Comparison of ENCODE assay signal across 1 cellular context in genomic region chr17:9233761-9234160, GRCh38.
TF ChIP-seq lines count a peak whose summit lies in the region.

No MANE protein-coding gene starts in this region.

TF ChIP-seq in HepG2, 621 proteins besides CTCF, POLR2A, EP300 and RAD21 (continued from another document):
- no peak for TF ChIP-seq SNAI1 (CRISPR knock-in tag; IDR thresholded peaks at IDR 0.05; ENCODE audit: borderline replicate concordance)
- TF ChIP-seq ARNT2 (CRISPR knock-in tag; IDR thresholded peaks at IDR 0.05; ENCODE audit: low read depth) = no peak
- TF ChIP-seq TAF1 (CRISPR knock-in tag; IDR thresholded peaks at IDR 0.05) = no peak
- TF ChIP-seq ZNF891 (CRISPR knock-in tag; IDR thresholded peaks at IDR 0.05) = no peak
- no peak for TF ChIP-seq ZNF232 (CRISPR knock-in tag; IDR thresholded peaks at IDR 0.05; ENCODE audit: borderline replicate concordance)
- no peak for TF ChIP-seq ZNF687 (CRISPR knock-in tag; IDR thresholded peaks at IDR 0.05)
- no peak for TF ChIP-seq ZFX (CRISPR knock-in tag; IDR thresholded peaks at IDR 0.05; ENCODE audit: low read depth)
- TF ChIP-seq FOXA1 (IDR thresholded peaks at IDR 0.05) = no peak
- TF ChIP-seq FOXA1 (CRISPR knock-in tag; IDR thresholded peaks at IDR 0.05) = no peak
- TF ChIP-seq, protein P1, sequence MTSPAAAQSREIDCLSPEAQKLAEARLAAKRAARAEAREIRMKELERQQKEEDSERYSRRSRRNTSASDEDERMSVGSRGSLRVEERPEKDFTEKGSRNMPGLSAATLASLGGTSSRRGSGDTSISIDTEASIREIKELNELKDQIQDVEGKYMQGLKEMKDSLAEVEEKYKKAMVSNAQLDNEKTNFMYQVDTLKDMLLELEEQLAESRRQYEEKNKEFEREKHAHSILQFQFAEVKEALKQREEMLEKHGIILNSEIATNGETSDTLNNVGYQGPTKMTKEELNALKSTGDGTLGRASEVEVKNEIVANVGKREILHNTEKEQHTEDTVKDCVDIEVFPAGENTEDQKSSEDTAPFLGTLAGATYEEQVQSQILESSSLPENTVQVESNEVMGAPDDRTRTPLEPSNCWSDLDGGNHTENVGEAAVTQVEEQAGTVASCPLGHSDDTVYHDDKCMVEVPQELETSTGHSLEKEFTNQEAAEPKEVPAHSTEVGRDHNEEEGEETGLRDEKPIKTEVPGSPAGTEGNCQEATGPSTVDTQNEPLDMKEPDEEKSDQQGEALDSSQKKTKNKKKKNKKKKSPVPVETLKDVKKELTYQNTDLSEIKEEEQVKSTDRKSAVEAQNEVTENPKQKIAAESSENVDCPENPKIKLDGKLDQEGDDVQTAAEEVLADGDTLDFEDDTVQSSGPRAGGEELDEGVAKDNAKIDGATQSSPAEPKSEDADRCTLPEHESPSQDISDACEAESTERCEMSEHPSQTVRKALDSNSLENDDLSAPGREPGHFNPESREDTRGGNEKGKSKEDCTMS (CRISPR knock-in tag; conservative IDR thresholded peaks at IDR 0.05) = no peak
- no peak for TF ChIP-seq ZNF383 (CRISPR knock-in tag; IDR thresholded peaks at IDR 0.05; ENCODE audit: borderline replicate concordance)
- no peak for TF ChIP-seq ATF1 (CRISPR knock-in tag; IDR thresholded peaks at IDR 0.05)
- TF ChIP-seq RNF2 (conservative IDR thresholded peaks at IDR 0.05; ENCODE audit: low read depth) = no peak
- no peak for TF ChIP-seq THAP11 (CRISPR knock-in tag; IDR thresholded peaks at IDR 0.05)
TF ChIP-seq in HepG2: peak in this region for 0.
